Comparison of ENCODE assay signal across 8 cellular contexts in the genomic region with DNA sequence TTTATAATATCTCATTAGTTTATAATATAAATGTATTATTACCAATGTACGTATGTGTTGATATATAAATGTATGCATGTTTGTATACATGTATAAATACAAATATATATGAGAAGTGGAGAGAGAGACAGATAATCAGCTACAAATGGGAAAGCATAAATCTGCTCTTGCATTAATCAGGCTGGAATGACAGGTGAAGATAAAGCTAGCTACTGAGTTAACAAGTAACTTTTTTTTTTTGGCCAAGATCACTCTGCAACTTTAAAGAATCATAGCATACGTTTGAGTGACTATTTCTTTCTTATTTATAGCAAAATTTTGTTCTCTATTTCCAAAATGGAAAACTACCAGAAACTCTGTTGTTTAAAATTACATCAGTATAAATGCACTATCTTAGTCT.
"Had no signal": no experiment of that assay in that cellular context is flagged by ENCODE, and none has a peak within 500 bp of the region (broad histone marks: within the 10 kb centered on the region; RNA-seq: fewer than 3 reads in every experiment).

No MANE protein-coding gene starts in this region.

- H3K4me3 ChIP-seq: GM12878 had no signal

- FAIRE-seq: G401.6, GM12878, GM12891, GM12892, GM18507, GM19239 had no signal

- DNase-seq: GDM1, GF-D8 had no signal

- ATAC-seq: GM12878 had no signal
